ENCODE assay signal across 27 cellular contexts in the genomic region with DNA sequence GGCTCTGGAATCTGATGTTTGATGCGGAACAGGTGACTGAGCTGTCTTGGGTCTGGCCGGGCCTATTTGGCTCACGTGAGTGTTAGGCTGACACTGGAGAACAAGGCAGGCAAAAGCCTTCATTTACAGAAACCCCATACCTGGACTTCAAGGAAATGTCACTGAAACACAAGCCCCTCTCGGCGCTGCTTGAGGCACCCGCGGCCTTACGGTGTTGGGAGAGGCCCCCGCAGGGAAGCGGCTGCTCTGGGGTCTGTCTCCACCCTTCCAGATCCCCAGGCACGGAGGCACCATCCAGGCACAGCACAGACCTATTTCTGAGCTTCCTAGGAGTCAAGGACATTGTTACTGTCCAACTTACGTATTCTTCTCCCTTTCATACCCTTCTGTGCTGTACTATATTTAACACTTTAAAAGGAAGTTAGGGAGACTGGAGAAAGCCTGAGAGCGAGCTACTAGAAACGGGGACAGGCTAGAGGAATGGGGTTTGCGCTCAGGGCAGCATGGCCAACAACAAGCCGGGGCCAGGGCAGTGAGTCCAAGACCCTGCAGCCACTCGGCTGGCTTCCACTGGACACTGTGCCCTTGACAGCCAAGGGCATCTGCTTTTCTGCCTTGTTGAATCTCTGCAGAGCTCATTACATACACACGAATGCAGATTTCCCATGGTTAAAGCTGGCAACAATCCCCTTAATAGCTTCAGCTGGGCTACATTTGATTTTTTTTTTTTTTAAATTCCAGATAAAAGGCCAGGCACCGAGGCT. TPM values are rescaled to one million over a fixed set of nuclear protein-coding genes. Genes with fewer than 3 reads are reported as not detected.
"Had no signal": no experiment of that assay in that cellular context is flagged by ENCODE, and none has a peak within 500 bp of the region (broad histone marks: within the 10 kb centered on the region; RNA-seq: fewer than 3 reads in every experiment).

No MANE protein-coding gene starts in this region.

- H3K27ac ChIP-seq: coronary artery, hepatocyte, lower lobe of right lung, parathyroid adenoma, prostate gland, right lobe of liver, suprapubic skin, tibial artery, upper lobe of left lung, uterus had no signal

- ATAC-seq: left lobe of liver; stimulated activated effector memory CD8-positive, alpha-beta T cell treated with anti-CD3 and anti-CD28 coated beads, Interleukin-12 subunit alpha, Interleukin-12 subunit beta, amount 100 ng/mL, for 72 hours; stimulated activated naive CD8-positive, alpha-beta T cell treated with anti-CD3 and anti-CD28 coated beads, Interleukin-15, Interleukin-2, amounts not matched to agents 100 U/mL and 50 U/mL, for 24 hours had no signal

- H3K27me3 ChIP-seq: hepatocyte, right lobe of liver, suprapubic skin, tibial artery, upper lobe of left lung, uterus had no signal

- H3K4me3 ChIP-seq: coronary artery, hepatocyte, lower lobe of right lung, prostate gland, right lobe of liver, suprapubic skin, tibial artery, upper lobe of left lung, uterus had no signal

- H3K9ac ChIP-seq: parathyroid adenoma had no signal

- H3K27me3 Mint-ChIP-seq: memory B cell had no signal

- H3K9me3 ChIP-seq: lower lobe of right lung, prostate gland, right lobe of liver, suprapubic skin, tibial artery, upper lobe of left lung, uterus had no signal

- H3K4me3 Mint-ChIP-seq: memory B cell; mesothelial cell of epicardium; nephron; stimulated activated effector memory CD8-positive, alpha-beta T cell treated with anti-CD3 and anti-CD28 coated beads, Interleukin-12 subunit alpha, Interleukin-12 subunit beta, amount 100 ng/mL, for 72 hours had no signal

- H3K27ac Mint-ChIP-seq: memory B cell; mesothelial cell of epicardium; nephron; stimulated activated effector memory CD8-positive, alpha-beta T cell treated with anti-CD3 and anti-CD28 coated beads, Interleukin-12 subunit alpha, Interleukin-12 subunit beta, amount 100 ng/mL, for 72 hours had no signal

- H3K9me3 Mint-ChIP-seq: memory B cell; mesothelial cell of epicardium; nephron; stimulated activated effector memory CD8-positive, alpha-beta T cell treated with anti-CD3 and anti-CD28 coated beads, Interleukin-12 subunit alpha, Interleukin-12 subunit beta, amount 100 ng/mL, for 72 hours had no signal

- H3K4me1 ChIP-seq: lower lobe of right lung, prostate gland, upper lobe of left lung, uterus had no signal

- H3K4me2 ChIP-seq: hepatocyte had no signal

- DNase-seq: effector CD8-positive, alpha-beta T cell; foreskin melanocyte; head of caudate nucleus; kidney; lower lobe of right lung; occipital lobe; right lobe of liver; stimulated activated CD4-positive, alpha-beta T cell treated with anti-CD3 and anti-CD28 coated beads, Interleukin-4, amount 100 ng/mL, for 1 hour; stimulated activated CD8-positive, alpha-beta memory T cell treated with anti-CD3 and anti-CD28 coated beads, Interleukin-4, amount 100 ng/mL, for 48 hours; stimulated activated naive CD8-positive, alpha-beta T cell treated with anti-CD3 and anti-CD28 coated beads, Interleukin-15, Interleukin-2, amounts not matched to agents 100 U/mL and 50 U/mL, for 24 hours; tibial artery; upper lobe of left lung; uterus had no signal

- H3K36me3 ChIP-seq: prostate gland, uterus had no signal

RNA-seq across cellular contexts. Expression of a gene that starts 23.8 kb away (rescaled TPM):
- total RNA-seq: hepatocyte, myocyte had no signal

RNA-seq across cellular contexts. Expression of a gene that starts 33.9 kb away (rescaled TPM):
- total RNA-seq: dermis microvascular lymphatic vessel endothelial cell, hepatocyte, kidney, lower lobe of right lung, mucosa of gallbladder, myocyte, occipital lobe, prostate gland, renal cortical epithelial cell, right lobe of liver, suprapubic skin, uterus had no signal

RNA-seq across cellular contexts. Expression of a gene that starts 36.1 kb away (rescaled TPM):
- total RNA-seq: dermis microvascular lymphatic vessel endothelial cell, lower lobe of right lung, myocyte, occipital lobe had no signal
